33 cellular contexts compared by ENCODE assay signal in the genomic region with DNA sequence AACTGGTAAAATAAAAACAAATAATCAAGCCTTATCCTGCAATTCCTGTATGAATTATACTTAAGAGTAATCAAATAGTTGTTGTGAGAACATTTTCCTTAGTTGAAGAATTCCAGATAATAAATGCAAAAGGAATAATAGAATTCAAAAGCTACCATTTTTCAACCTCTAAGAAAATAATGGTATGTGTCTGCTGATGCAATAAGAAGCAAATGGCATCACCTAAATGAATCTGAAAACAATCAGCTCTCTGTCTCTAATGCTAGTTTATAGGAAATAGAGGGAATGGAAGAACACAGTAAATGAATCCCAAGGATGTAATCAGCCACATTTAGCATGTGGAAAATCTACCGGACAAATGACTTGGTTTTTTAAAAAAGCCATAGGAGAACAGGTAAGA.
"Had no signal": no experiment of that assay in that cellular context is flagged by ENCODE, and none has a peak within 500 bp of the region (broad histone marks: within the 10 kb centered on the region; RNA-seq: fewer than 3 reads in every experiment).

No MANE protein-coding gene starts in this region.

- H3K4me1 Mint-ChIP-seq: activated CD4-positive, alpha-beta T cell treated with anti-CD3 and anti-CD28 coated beads for 36 hours; activated CD4-positive, alpha-beta T cell treated with anti-CD3 and anti-CD28 coated beads, Interleukin-2, amount 10 ng/mL, durations not matched to agents 24 days and 14 days; activated CD8-positive, alpha-beta memory T cell treated with anti-CD3 and anti-CD28 coated beads, Interleukin-2, amount 10 ng/mL, durations not matched to agents 7 days and 5 days; activated naive CD4-positive, alpha-beta T cell treated with anti-CD3 and anti-CD28 coated beads, Interleukin-2, amount 50 U/mL, for 24 hours; activated naive CD8-positive, alpha-beta T cell treated with anti-CD3 and anti-CD28 coated beads for 36 hours; activated naive CD8-positive, alpha-beta T cell treated with anti-CD3 and anti-CD28 coated beads, Interleukin-2, amount 50 U/mL, for 24 hours; endodermal cell had no signal

- H3K4me3 ChIP-seq: adrenal gland, breast epithelium, cardiac muscle cell, colonic mucosa had no signal

- H3K4me1 ChIP-seq: adrenal gland, breast epithelium, colonic mucosa had no signal

- H3K36me3 Mint-ChIP-seq: activated CD4-positive, alpha-beta memory T cell treated with anti-CD3 and anti-CD28 coated beads for 36 hours; activated CD8-positive, alpha-beta memory T cell treated with anti-CD3 and anti-CD28 coated beads, Interleukin-2, amount 10 ng/mL, durations not matched to agents 7 days and 5 days; activated naive CD4-positive, alpha-beta T cell treated with anti-CD3 and anti-CD28 coated beads, Interleukin-2, amount 50 U/mL, for 24 hours; activated naive CD8-positive, alpha-beta T cell treated with anti-CD3 and anti-CD28 coated beads for 36 hours; brain had no signal

- DNase-seq: activated CD4-positive, alpha-beta memory T cell treated with anti-CD3 and anti-CD28 coated beads for 36 hours; activated CD4-positive, alpha-beta T cell treated with anti-CD3 and anti-CD28 coated beads for 36 hours; activated CD4-positive, alpha-beta T cell treated with anti-CD3 and anti-CD28 coated beads, Interleukin-2, amount 10 ng/mL, durations not matched to agents 24 days and 14 days; activated CD4-positive, CD25-positive, alpha-beta regulatory T cell; activated CD4-positive, CD25-positive, alpha-beta regulatory T cell treated with anti-CD3 and anti-CD28 coated beads, Interleukin-2, amount 50 U/mL, for 72 hours; activated CD8-positive, alpha-beta memory T cell treated with anti-CD3 and anti-CD28 coated beads, Interleukin-2, amount 10 ng/mL, durations not matched to agents 7 days and 5 days; activated CD8-positive, alpha-beta memory T cell treated with anti-CD3 and anti-CD28 coated beads, Interleukin-2, amount 50 U/mL, for 4 hours; activated CD8-positive, alpha-beta T cell treated with anti-CD3 and anti-CD28 coated beads, Interleukin-2, amount 10 ng/mL, durations not matched to agents 7 days and 5 days; activated effector memory CD4-positive, alpha-beta T cell treated with anti-CD3 and anti-CD28 coated beads, Interleukin-2, amount 50 U/mL, for 16 hours; activated naive CD4-positive, alpha-beta T cell treated with anti-CD3 and anti-CD28 coated beads for 36 hours; activated naive CD8-positive, alpha-beta T cell treated with anti-CD3 and anti-CD28 coated beads for 36 hours; activated naive CD8-positive, alpha-beta T cell treated with anti-CD3 and anti-CD28 coated beads, Interleukin-2, amount 50 U/mL, for 24 hours; activated T-cell treated with anti-CD3 and anti-CD28 coated beads, Interleukin-2, amount 50 U/mL, for 1 hour; activated T-cell treated with anti-CD3 and anti-CD28 coated beads, Interleukin-2, amount 50 U/mL, for 48 hours; adrenal gland; amygdala; aorta; central memory CD4-positive, alpha-beta T cell; cerebellar nuclear complex; colonic mucosa; effector memory CD4-positive, alpha-beta T cell; endodermal cell; head of caudate nucleus; hippocampal formation; T1000 had no signal

- H3K9me3 ChIP-seq: adrenal gland, breast epithelium, colonic mucosa had no signal

- H3K27ac ChIP-seq: adrenal gland, breast epithelium, cardiac muscle cell, colonic mucosa had no signal

- H3K4me3 Mint-ChIP-seq: activated CD4-positive, alpha-beta memory T cell treated with anti-CD3 and anti-CD28 coated beads for 36 hours; activated CD4-positive, alpha-beta T cell treated with anti-CD3 and anti-CD28 coated beads for 36 hours; activated CD4-positive, alpha-beta T cell treated with anti-CD3 and anti-CD28 coated beads, Interleukin-2, amount 10 ng/mL, durations not matched to agents 24 days and 14 days; activated CD8-positive, alpha-beta memory T cell treated with anti-CD3 and anti-CD28 coated beads, Interleukin-2, amount 10 ng/mL, durations not matched to agents 7 days and 5 days; activated CD8-positive, alpha-beta T cell treated with anti-CD3 and anti-CD28 coated beads, Interleukin-2, amount 10 ng/mL, durations not matched to agents 7 days and 5 days; activated naive CD4-positive, alpha-beta T cell treated with anti-CD3 and anti-CD28 coated beads for 36 hours; activated naive CD4-positive, alpha-beta T cell treated with anti-CD3 and anti-CD28 coated beads, Interleukin-2, amount 50 U/mL, for 24 hours; activated naive CD8-positive, alpha-beta T cell treated with anti-CD3 and anti-CD28 coated beads for 36 hours; activated naive CD8-positive, alpha-beta T cell treated with anti-CD3 and anti-CD28 coated beads, Interleukin-2, amount 50 U/mL, for 24 hours; activated T-helper 1 cell treated with anti-CD3 and anti-CD28 coated beads, Interleukin-12 subunit alpha, Interleukin-12 subunit beta, Interleukin-2, Interleukin-4 antibody, amounts not matched to agents 30 ng/mL and 10 ng/mL and 1 ng/mL, durations not matched to agents 14 hours and 24 hours and 36 hours; brain; endodermal cell; T-helper 2 cell treated with Interferon-gamma antibody and Interleukin-4, amounts not matched to agents 5 μg/mL and 100 μg/mL, for 36 hours had no signal

- H3K27ac Mint-ChIP-seq: activated CD4-positive, alpha-beta memory T cell treated with anti-CD3 and anti-CD28 coated beads for 36 hours; activated CD4-positive, alpha-beta T cell treated with anti-CD3 and anti-CD28 coated beads for 36 hours; activated CD4-positive, alpha-beta T cell treated with anti-CD3 and anti-CD28 coated beads, Interleukin-2, amount 10 ng/mL, durations not matched to agents 24 days and 14 days; activated CD8-positive, alpha-beta memory T cell treated with anti-CD3 and anti-CD28 coated beads, Interleukin-2, amount 10 ng/mL, durations not matched to agents 7 days and 5 days; activated CD8-positive, alpha-beta T cell treated with anti-CD3 and anti-CD28 coated beads, Interleukin-2, amount 10 ng/mL, durations not matched to agents 7 days and 5 days; activated naive CD4-positive, alpha-beta T cell treated with anti-CD3 and anti-CD28 coated beads for 36 hours; activated naive CD4-positive, alpha-beta T cell treated with anti-CD3 and anti-CD28 coated beads, Interleukin-2, amount 50 U/mL, for 24 hours; activated naive CD8-positive, alpha-beta T cell treated with anti-CD3 and anti-CD28 coated beads for 36 hours; activated naive CD8-positive, alpha-beta T cell treated with anti-CD3 and anti-CD28 coated beads, Interleukin-2, amount 50 U/mL, for 24 hours; activated T-helper 1 cell treated with anti-CD3 and anti-CD28 coated beads, Interleukin-12 subunit alpha, Interleukin-12 subunit beta, Interleukin-2, Interleukin-4 antibody, amounts not matched to agents 30 ng/mL and 10 ng/mL and 1 ng/mL, durations not matched to agents 14 hours and 24 hours and 36 hours; activated T-helper 2 cell treated with anti-CD3 and anti-CD28 coated beads, Interferon-gamma antibody, Interleukin-2, Interleukin-4, amounts not matched to agents 10 μg/mL and 5 μg/mL and 100 μg/mL, durations not matched to agents 14 hours and 24 hours and 36 hours; brain; endodermal cell; T-helper 2 cell treated with Interferon-gamma antibody and Interleukin-4, amounts not matched to agents 5 μg/mL and 100 μg/mL, for 36 hours had no signal

- H3K9me3 Mint-ChIP-seq: activated CD4-positive, alpha-beta memory T cell treated with anti-CD3 and anti-CD28 coated beads for 36 hours; activated naive CD4-positive, alpha-beta T cell treated with anti-CD3 and anti-CD28 coated beads for 36 hours; activated naive CD4-positive, alpha-beta T cell treated with anti-CD3 and anti-CD28 coated beads, Interleukin-2, amount 50 U/mL, for 24 hours; activated naive CD8-positive, alpha-beta T cell treated with anti-CD3 and anti-CD28 coated beads for 36 hours; activated naive CD8-positive, alpha-beta T cell treated with anti-CD3 and anti-CD28 coated beads, Interleukin-2, amount 50 U/mL, for 24 hours; activated T-helper 1 cell treated with anti-CD3 and anti-CD28 coated beads, Interleukin-12 subunit alpha, Interleukin-12 subunit beta, Interleukin-2, Interleukin-4 antibody, amounts not matched to agents 30 ng/mL and 10 ng/mL and 1 ng/mL, durations not matched to agents 14 hours and 24 hours and 36 hours; activated T-helper 2 cell treated with anti-CD3 and anti-CD28 coated beads, Interferon-gamma antibody, Interleukin-2, Interleukin-4, amounts not matched to agents 10 μg/mL and 5 μg/mL and 100 μg/mL, durations not matched to agents 14 hours and 24 hours and 36 hours; endodermal cell; T-helper 2 cell treated with Interferon-gamma antibody and Interleukin-4, amounts not matched to agents 5 μg/mL and 100 μg/mL, for 36 hours had no signal

- H3K36me3 ChIP-seq: adrenal gland, breast epithelium, cardiac muscle cell, colonic mucosa had no signal

- H3K27me3 ChIP-seq: adrenal gland, breast epithelium, cardiac muscle cell, colonic mucosa had no signal

- FAIRE-seq: frontal cortex had no signal
